10 cellular contexts compared by ENCODE assay signal in the genomic region with DNA sequence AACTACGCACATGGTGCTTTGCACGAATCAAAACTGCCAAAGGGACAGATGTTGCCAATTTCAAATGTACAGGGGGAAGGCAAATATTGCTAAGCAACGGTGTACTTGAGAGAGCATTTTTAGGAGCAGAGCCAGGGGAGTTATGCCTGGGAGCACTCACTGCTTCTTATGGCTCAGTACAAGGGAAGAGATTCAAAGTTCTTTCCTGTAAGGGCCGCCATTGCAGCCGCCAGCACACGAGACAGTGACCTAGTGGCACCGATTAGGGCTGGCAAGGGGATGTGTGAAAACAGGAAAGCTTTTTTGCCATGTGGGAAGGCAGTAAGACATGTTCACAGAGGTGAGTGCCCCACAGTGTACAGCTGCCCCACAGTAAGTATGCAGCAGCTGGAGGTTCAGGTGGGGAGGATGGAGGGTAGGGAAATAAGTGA.
DNase-seq lines count a peak whose midpoint lies in the region; ATAC-seq and TF ChIP-seq lines count a peak whose summit lies in the region.
"Had no signal": no experiment of that assay in that cellular context is flagged by ENCODE, and none has a peak within 500 bp of the region (broad histone marks: within the 10 kb centered on the region; RNA-seq: fewer than 3 reads in every experiment).

No MANE protein-coding gene starts in this region.

- peaks cover 31% of the 10 kb centered on the region for H4K20me1 ChIP-seq in DND-41 (ENCODE audit: insufficient read depth, low read length)

- TF ChIP-seq CTCF in DND-41 (IDR thresholded peaks at IDR 0.05; ENCODE audit: borderline replicate concordance, extremely low read depth, low read length, poor library complexity, severe bottlenecking) (no peak), choroid plexus epithelial cell (conservative IDR thresholded peaks at IDR 0.05; ENCODE audit: low read depth, low read length) (no peak), osteocyte (IDR thresholded peaks at IDR 0.05) (no peak)

- no peak overlapping the region for H3K9ac ChIP-seq in DND-41 (ENCODE audit: low read depth, low read length)

- H3K4me3 ChIP-seq in DND-41 (ENCODE audit: low read depth in 1 of 2, low read length in 2 of 2): no peak overlapping the region
- H3K4me3 ChIP-seq in choroid plexus epithelial cell (ENCODE audit: low read depth, low read length): no peak overlapping the region

- no peaks in the 10 kb centered on the region for H3K27me3 Mint-ChIP-seq in osteocyte (ENCODE audit: unreplicated experiment)

- 0 out of 3 replicates have a peak, but pooled peaks have one; percentile 15 for ATAC-seq in DND-41 (ENCODE audit: insufficient read depth, low read depth)
- ATAC-seq in GM21390 (IDR thresholded peaks at IDR 0.05; ENCODE audit: unreplicated experiment): no peak
- ATAC-seq in activated CD4-positive, CD25-positive, alpha-beta regulatory T cell treated with anti-CD3 and anti-CD28 coated beads, Interleukin-2, amount 50 U/mL, for 24 hours: no peak

- no peak overlapping the region for H3K4me3 Mint-ChIP-seq in osteocyte (ENCODE audit: unreplicated experiment)
- H3K4me3 Mint-ChIP-seq: T-helper 2 cell treated with Interferon-gamma antibody and Interleukin-4, amounts not matched to agents 5 μg/mL and 100 μg/mL, for 36 hours had no signal

- DNase-seq in DND-41 (no peak), NCI-H2171 (lab: John Stamatoyannopoulos, UW) (peak; percentile 75), choroid plexus epithelial cell (ENCODE audit: low read depth) (peak; percentile 35), osteocyte (ENCODE audit: extremely low spot score, unreplicated experiment) (no peak), GF-D8 (lab: John Stamatoyannopoulos, UW) (no peak), RKO (ENCODE audit: low spot score) (no peak)
- DNase-seq: activated naive CD4-positive, alpha-beta T cell treated with Interleukin-2 at 50 U/mL for 16 hours had no signal

- peaks cover 20% of the 10 kb centered on the region; the same call in 1 of the 2 replicates for H3K4me1 ChIP-seq in DND-41 (ENCODE audit: insufficient read depth, low read length)

- H3K36me3 Mint-ChIP-seq in osteocyte (ENCODE audit: unreplicated experiment): peaks cover 7% of the 10 kb centered on the region

- peak overlapping the region; percentile 12 for H3K27ac Mint-ChIP-seq in osteocyte (ENCODE audit: unreplicated experiment)
- H3K27ac Mint-ChIP-seq: T-helper 2 cell treated with Interferon-gamma antibody and Interleukin-4, amounts not matched to agents 5 μg/mL and 100 μg/mL, for 36 hours had no signal

- no peak overlapping the region for H3K27ac ChIP-seq in DND-41 (ENCODE audit: low read length)

- peaks cover 38% of the 10 kb centered on the region for H3K4me1 Mint-ChIP-seq in osteocyte (ENCODE audit: unreplicated experiment)

- no peak overlapping the region for H3K4me2 ChIP-seq in DND-41 (ENCODE audit: insufficient read depth, low read length)

- no peaks in the 10 kb centered on the region for H3K9me3 ChIP-seq in DND-41 (ENCODE audit: insufficient read depth, low read length, severe bottlenecking)

- H2AFZ ChIP-seq in DND-41 (ENCODE audit: low read depth, low read length): no peak overlapping the region

- H3K36me3 ChIP-seq in DND-41 (ENCODE audit: insufficient read depth, low read length): peaks cover 7% of the 10 kb centered on the region; the same call in 1 of the 2 replicates

- H3K9me3 Mint-ChIP-seq in osteocyte (ENCODE audit: unreplicated experiment): no peaks in the 10 kb centered on the region
- H3K9me3 Mint-ChIP-seq: T-helper 2 cell treated with Interferon-gamma antibody and Interleukin-4, amounts not matched to agents 5 μg/mL and 100 μg/mL, for 36 hours had no signal

- H3K27me3 ChIP-seq in DND-41 (ENCODE audit: insufficient read depth, low read length, poor library complexity): no peaks in the 10 kb centered on the region

- H3K79me2 ChIP-seq in DND-41 (ENCODE audit: insufficient read depth, low read length): peaks cover 87% of the 10 kb centered on the region

Comparison
In these comparisons a context has a peak if more than half of its experiments do, and no peak if none do; other contexts are left out.
1. DNase-seq: peak in NCI-H2171 (single experiment) and choroid plexus epithelial cell (single experiment); none in DND-41 (single experiment), osteocyte (single experiment), GF-D8 (single experiment) and RKO (single experiment).